In genomic region chr10:16976803-16977202, GRCh38 we compare ENCODE assay signal across 27 cellular contexts.
"Had no signal": no experiment of that assay in that cellular context is flagged by ENCODE, and none has a peak within 500 bp of the region (broad histone marks: within the 10 kb centered on the region; RNA-seq: fewer than 3 reads in every experiment).

No MANE protein-coding gene starts in this region.

- H3K4me1 Mint-ChIP-seq: activated CD4-positive, alpha-beta T cell treated with anti-CD3 and anti-CD28 coated beads, Interleukin-2, amount 10 ng/mL, durations not matched to agents 7 days and 5 days; WTC11 had no signal

- DNase-seq: activated CD4-positive, alpha-beta memory T cell treated with anti-CD3 and anti-CD28 coated beads for 36 hours; activated CD4-positive, alpha-beta T cell treated with anti-CD3 and anti-CD28 coated beads, Interleukin-2, amount 10 ng/mL, durations not matched to agents 7 days and 5 days; activated CD4-positive, CD25-positive, alpha-beta regulatory T cell treated with anti-CD3 and anti-CD28 coated beads, Interleukin-2, amount 50 U/mL, for 72 hours; activated CD8-positive, alpha-beta memory T cell treated with anti-CD3 and anti-CD28 coated beads for 24 hours; activated gamma-delta T cell; activated T-cell treated with anti-CD3 and anti-CD28 coated beads, Interleukin-2, amount 50 U/mL, for 4 hours; amygdala; brain microvascular endothelial cell; cerebellar nuclear complex; MM.1S; NCI-H1105; NCI-H1436; NCI-H1694 treated with DMSO at 0.1 percent for 48 hours; NCI-H2029 treated with DMSO at 0.1 percent for 48 hours; NCI-H345; NCI-H510A; NCI-H526 treated with DMSO at 0.1 percent for 48 hours; NCI-H82; NK-92 treated with Interleukin-12 subunit alpha and Interleukin-12 subunit beta, amount 100 ng/mL, for 24 hours; OCI-M1; Peyer's patch; SHP77; SW 1271 had no signal

- H3K4me3 Mint-ChIP-seq: activated CD4-positive, alpha-beta memory T cell treated with anti-CD3 and anti-CD28 coated beads for 36 hours; activated CD4-positive, alpha-beta T cell treated with anti-CD3 and anti-CD28 coated beads, Interleukin-2, amount 10 ng/mL, durations not matched to agents 7 days and 5 days; activated naive CD4-positive, alpha-beta T cell treated with anti-CD3 and anti-CD28 coated beads, Interleukin-2, amount 50 U/mL, for 24 hours; activated T-cell treated with anti-CD3 and anti-CD28 coated beads, Interleukin-2, amount 50 U/mL, for 4 hours; WTC11 had no signal

- H3K9me3 Mint-ChIP-seq: activated CD4-positive, alpha-beta memory T cell treated with anti-CD3 and anti-CD28 coated beads for 36 hours; activated CD4-positive, alpha-beta T cell treated with anti-CD3 and anti-CD28 coated beads, Interleukin-2, amount 10 ng/mL, durations not matched to agents 7 days and 5 days; activated naive CD4-positive, alpha-beta T cell treated with anti-CD3 and anti-CD28 coated beads, Interleukin-2, amount 50 U/mL, for 24 hours had no signal

- H3K36me3 Mint-ChIP-seq: WTC11 had no signal

- H3K27ac Mint-ChIP-seq: activated CD4-positive, alpha-beta memory T cell treated with anti-CD3 and anti-CD28 coated beads for 36 hours; activated CD4-positive, alpha-beta T cell treated with anti-CD3 and anti-CD28 coated beads, Interleukin-2, amount 10 ng/mL, durations not matched to agents 7 days and 5 days; activated naive CD4-positive, alpha-beta T cell treated with anti-CD3 and anti-CD28 coated beads, Interleukin-2, amount 50 U/mL, for 24 hours; WTC11 had no signal

- ATAC-seq: SK-N-SH treated with all-trans-retinoic acid at 6 μM for 48 hours, WTC11 had no signal

- H3K9me3 ChIP-seq: Peyer's patch, SJSA1 had no signal

- H3K27me3 Mint-ChIP-seq: activated CD4-positive, alpha-beta memory T cell treated with anti-CD3 and anti-CD28 coated beads for 36 hours; activated CD4-positive, alpha-beta T cell treated with anti-CD3 and anti-CD28 coated beads, Interleukin-2, amount 10 ng/mL, durations not matched to agents 7 days and 5 days; activated naive CD4-positive, alpha-beta T cell treated with anti-CD3 and anti-CD28 coated beads, Interleukin-2, amount 50 U/mL, for 24 hours had no signal
